Comparison of ENCODE assay signal across 8 cellular contexts in the genomic region with DNA sequence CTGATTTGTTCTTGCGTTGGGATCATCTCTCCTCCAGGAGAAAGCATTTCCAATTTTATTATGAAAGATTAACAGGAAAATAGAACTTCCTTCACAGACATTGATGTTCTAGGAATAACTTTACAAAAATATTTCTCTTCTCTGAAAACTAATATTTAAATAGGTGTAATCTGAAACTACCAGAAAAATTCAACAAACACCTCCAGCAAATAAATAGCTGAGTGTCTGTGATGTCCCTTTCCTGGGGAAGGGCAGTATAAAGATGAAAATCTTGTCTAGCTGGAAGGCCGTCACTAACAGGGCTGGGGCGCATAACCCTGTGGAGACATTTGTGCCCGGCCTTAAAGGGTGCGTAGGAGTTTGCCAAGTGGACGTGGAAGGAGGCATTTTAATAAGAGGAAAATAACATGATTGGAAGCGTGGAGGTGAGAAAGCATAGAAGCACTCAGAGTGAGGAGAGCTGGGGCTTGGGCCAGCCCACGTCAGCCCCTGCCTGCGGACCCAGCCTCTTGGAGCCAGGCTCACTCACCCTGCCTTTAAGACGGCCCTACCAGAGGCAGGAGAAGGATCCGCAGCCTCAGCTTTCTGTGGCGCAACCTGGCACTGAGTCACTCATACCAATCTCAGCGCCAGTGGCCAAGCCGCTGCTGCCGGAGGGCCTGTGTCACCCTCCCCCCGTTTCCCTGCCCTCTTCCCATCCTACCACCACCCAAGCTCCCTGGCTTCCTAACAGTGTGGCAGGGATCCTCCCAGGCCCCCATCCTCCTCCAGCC.
DNase-seq lines count a peak whose midpoint lies in the region; ATAC-seq and TF ChIP-seq lines count a peak whose summit lies in the region.

No MANE protein-coding gene starts in this region.

- H3K27ac ChIP-seq in substantia nigra (ENCODE audit: low read depth, low read length, poor library complexity, severe bottlenecking) (peak overlapping the region; percentile 47), WERI-Rb-1 (no peak overlapping the region)

- H3K4me3 Mint-ChIP-seq in activated CD8-positive, alpha-beta T cell treated with anti-CD3 and anti-CD28 coated beads, Interleukin-2, amount 10 ng/mL, durations not matched to agents 7 days and 5 days: peak overlapping the region; percentile 64

- H3K9me3 Mint-ChIP-seq in activated CD8-positive, alpha-beta T cell treated with anti-CD3 and anti-CD28 coated beads, Interleukin-2, amount 10 ng/mL, durations not matched to agents 7 days and 5 days (ENCODE audit: insufficient read depth): no peaks in the 10 kb centered on the region

- H3K9me3 ChIP-seq in WERI-Rb-1 (ENCODE audit: severe bottlenecking): no peaks in the 10 kb centered on the region

- no peaks in the 10 kb centered on the region for H3K36me3 ChIP-seq in WERI-Rb-1

- H3K4me1 Mint-ChIP-seq in activated CD8-positive, alpha-beta T cell treated with anti-CD3 and anti-CD28 coated beads, Interleukin-2, amount 10 ng/mL, durations not matched to agents 7 days and 5 days (ENCODE audit: low read depth): peaks cover 68% of the 10 kb centered on the region

- POLR2A ChIA-PET in activated CD8-positive, alpha-beta T cell treated with anti-CD3 and anti-CD28 coated beads, Interleukin-2, amount 10 ng/mL, durations not matched to agents 7 days and 5 days (lab: Charles Lee): interaction anchor here (0.6 to 1.9 kb wide), 13 partner anchors 13 to 451 kb away, joined by 3 to 6 read pairs (median 5); a partner anchor contains a TSS
- POLR2A ChIA-PET in GM10248 (lab: Yijun Ruan, JAX): no interaction called here

- H3K36me3 Mint-ChIP-seq in activated CD8-positive, alpha-beta T cell treated with anti-CD3 and anti-CD28 coated beads, Interleukin-2, amount 10 ng/mL, durations not matched to agents 7 days and 5 days (ENCODE audit: low read depth): no peaks in the 10 kb centered on the region

- peak overlapping the region; percentile 14 for H3K4me3 ChIP-seq in GM08714 (ENCODE audit: low read length)
- H3K4me3 ChIP-seq in WERI-Rb-1 (ENCODE audit: low read depth, low read length): no peak overlapping the region

- TF ChIP-seq CTCF in GM10248 (IDR thresholded peaks at IDR 0.05; ENCODE audit: control extremely low read depth, extremely low read depth, low read depth, missing control alignments) (no peak), WERI-Rb-1 (IDR thresholded peaks at IDR 0.05; ENCODE audit: low read depth, low read length) (no peak)

- peak; percentile 34 for DNase-seq in activated CD8-positive, alpha-beta T cell treated with anti-CD3 and anti-CD28 coated beads, Interleukin-2, amount 10 ng/mL, durations not matched to agents 7 days and 5 days
- DNase-seq in glomerular visceral epithelial cell (ENCODE audit: extremely low spot score) (peak; percentile 96), substantia nigra (lab: John Stamatoyannopoulos, UW) (peak in 3 of 49 donors; percentile 10 to 26 (median 15)), GM10248 (ENCODE audit: extremely low spot score) (no peak), SK-N-DZ (ENCODE audit: low spot score) (no peak), WERI-Rb-1 (no peak)

- H3K27me3 ChIP-seq in WERI-Rb-1 (ENCODE audit: insufficient read depth, low read depth, severe bottlenecking): no peaks in the 10 kb centered on the region

- peak overlapping the region; percentile 86 for H3K27ac Mint-ChIP-seq in activated CD8-positive, alpha-beta T cell treated with anti-CD3 and anti-CD28 coated beads, Interleukin-2, amount 10 ng/mL, durations not matched to agents 7 days and 5 days

- H3K27me3 Mint-ChIP-seq in activated CD8-positive, alpha-beta T cell treated with anti-CD3 and anti-CD28 coated beads, Interleukin-2, amount 10 ng/mL, durations not matched to agents 7 days and 5 days (ENCODE audit: low read depth): no peaks in the 10 kb centered on the region

- peak; percentile 19 for ATAC-seq in HG03442 (IDR thresholded peaks at IDR 0.05; ENCODE audit: unreplicated experiment)
- ATAC-seq in activated CD8-positive, alpha-beta T cell treated with anti-CD3 and anti-CD28 coated beads, Interleukin-2, amount 10 ng/mL, durations not matched to agents 7 days and 5 days: peak; percentile 51

- CTCF ChIA-PET in activated CD8-positive, alpha-beta T cell treated with anti-CD3 and anti-CD28 coated beads, Interleukin-2, amount 10 ng/mL, durations not matched to agents 7 days and 5 days (lab: Charles Lee): interaction anchor here (0.6 to 13.2 kb wide), 20 partner anchors 12 to 514 kb away, joined by 3 to 239 read pairs (median 4); a partner anchor contains a TSS
- CTCF ChIA-PET in GM10248 (lab: Yijun Ruan, JAX): interaction anchor here (0.9 to 14.8 kb wide), 18 partner anchors 13 to 486 kb away, joined by 3 to 192 read pairs (median 5); no protein-coding TSS in a partner anchor

Comparison
In these comparisons a context has a peak if more than half of its experiments do, and no peak if none do; other contexts are left out.
1. DNase-seq: peak in activated CD8-positive, alpha-beta T cell treated with anti-CD3 and anti-CD28 coated beads, Interleukin-2, amount 10 ng/mL, durations not matched to agents 7 days and 5 days (single experiment) and glomerular visceral epithelial cell (single experiment); none in GM10248 (single experiment), SK-N-DZ (single experiment) and WERI-Rb-1 (single experiment).